Comparison of ENCODE assay signal across 1 cellular context in genomic region chrX:68697465-68698125, GRCh38.
TF ChIP-seq lines count a peak whose summit lies in the region.

No MANE protein-coding gene starts in this region.

TF ChIP-seq in K562, 482 proteins besides CTCF, POLR2A, EP300 and RAD21 (continued from another document and continues in another):
- no peak for TF ChIP-seq GTF2B (IDR thresholded peaks at IDR 0.05; ENCODE audit: extremely low read depth, insufficient read length)
- TF ChIP-seq FOXP4 (CRISPR knock-in tag; IDR thresholded peaks at IDR 0.05; ENCODE audit: borderline replicate concordance): no peak
- TF ChIP-seq ZNF511 (CRISPR knock-in tag; IDR thresholded peaks at IDR 0.05): no peak
- TF ChIP-seq TCF15 (CRISPR knock-in tag; IDR thresholded peaks at IDR 0.05): no peak
- no peak for TF ChIP-seq ZKSCAN1 (IDR thresholded peaks at IDR 0.05; ENCODE audit: low read depth, low read length)
- no peak for TF ChIP-seq POLR3G (IDR thresholded peaks at IDR 0.05; ENCODE audit: extremely low read depth, insufficient read length, insufficient replicate concordance)
- peak; percentile 84 for TF ChIP-seq CBFA2T3 (IDR thresholded peaks at IDR 0.05)
- TF ChIP-seq ARID3A (IDR thresholded peaks at IDR 0.05; ENCODE audit: borderline replicate concordance, low read depth, low read length): no peak
- no peak for TF ChIP-seq ZNF77 (CRISPR knock-in tag; IDR thresholded peaks at IDR 0.05)
- TF ChIP-seq ETV1 (tag; conservative IDR thresholded peaks at IDR 0.05; ENCODE audit: low read depth): peak; percentile 72
- no peak for TF ChIP-seq PHF8 (IDR thresholded peaks at IDR 0.05; ENCODE audit: borderline replicate concordance, low read length)
- TF ChIP-seq SAFB (IDR thresholded peaks at IDR 0.05; ENCODE audit: borderline replicate concordance, low read depth, low read length): no peak
- no peak for TF ChIP-seq LARP7 (IDR thresholded peaks at IDR 0.05)
- TF ChIP-seq ZNF586 (CRISPR knock-in tag; conservative IDR thresholded peaks at IDR 0.05): no peak
- no peak for TF ChIP-seq ZNF655 (CRISPR knock-in tag; IDR thresholded peaks at IDR 0.05)
- TF ChIP-seq ZNF76 (CRISPR knock-in tag; IDR thresholded peaks at IDR 0.05; ENCODE audit: borderline replicate concordance): no peak
- TF ChIP-seq SMAD4 (CRISPR knock-in tag; conservative IDR thresholded peaks at IDR 0.05): 0 out of 2 replicates have a peak, but pooled peaks have one; percentile 36
- TF ChIP-seq ZNF431 (CRISPR knock-in tag; IDR thresholded peaks at IDR 0.05): no peak
- no peak for TF ChIP-seq CREM (IDR thresholded peaks at IDR 0.05; ENCODE audit: low read depth)
- TF ChIP-seq PTRF (tag; IDR thresholded peaks at IDR 0.05): no peak
- TF ChIP-seq ARID1B (IDR thresholded peaks at IDR 0.05): peak; percentile 79
- TF ChIP-seq IRF9 (tag; IDR thresholded peaks at IDR 0.05): no peak
- TF ChIP-seq CGGBP1 (CRISPR knock-in tag; IDR thresholded peaks at IDR 0.05): no peak
- no peak for TF ChIP-seq IFI16 (CRISPR knock-in tag; IDR thresholded peaks at IDR 0.05)
- no peak for TF ChIP-seq RUNX1 (IDR thresholded peaks at IDR 0.05; ENCODE audit: low read depth)
- no peak for TF ChIP-seq NFE2L1 (tag; IDR thresholded peaks at IDR 0.05; ENCODE audit: borderline replicate concordance, low read depth)
- 0 out of 2 replicates have a peak, but pooled peaks have one; percentile 22 for TF ChIP-seq SOX6 (IDR thresholded peaks at IDR 0.05)
- TF ChIP-seq THRA (IDR thresholded peaks at IDR 0.05): no peak
- no peak for TF ChIP-seq THAP7 (CRISPR knock-in tag; IDR thresholded peaks at IDR 0.05)
- peak; percentile 62; the same call in 1 of the 2 replicates for TF ChIP-seq TEAD4 (IDR thresholded peaks at IDR 0.05; ENCODE audit: low read length)
- TF ChIP-seq TEAD4 (CRISPR knock-in tag; IDR thresholded peaks at IDR 0.05; ENCODE audit: borderline replicate concordance): no peak
- TF ChIP-seq MEF2D (tag; conservative IDR thresholded peaks at IDR 0.05; ENCODE audit: low read depth): no peak
- no peak for TF ChIP-seq E4F1 (CRISPR knock-in tag; IDR thresholded peaks at IDR 0.05; ENCODE audit: borderline replicate concordance)
- no peak for TF ChIP-seq SP1 (CRISPR knock-in tag; IDR thresholded peaks at IDR 0.05)
- no peak for TF ChIP-seq GATAD2B (IDR thresholded peaks at IDR 0.05; ENCODE audit: borderline replicate concordance)
- peak; percentile 20 for TF ChIP-seq MEIS2 (IDR thresholded peaks at IDR 0.05; ENCODE audit: partially characterized antibody)
- TF ChIP-seq TCF3 (CRISPR knock-in tag; IDR thresholded peaks at IDR 0.05): peak; percentile 86
- TF ChIP-seq STAG1 (CRISPR knock-in tag; IDR thresholded peaks at IDR 0.05; ENCODE audit: borderline replicate concordance): no peak
- peak; percentile 42; the same call in 1 of the 2 replicates for TF ChIP-seq DPF2 (IDR thresholded peaks at IDR 0.05)
- TF ChIP-seq ZC3H8 (IDR thresholded peaks at IDR 0.05): no peak
- peak; percentile 21 to 37; a peak in 2 of 4 replicates for TF ChIP-seq NRF1 (conservative IDR thresholded peaks at IDR 0.05 in 1 of 2, IDR thresholded peaks at IDR 0.05 in 1 of 2)
- TF ChIP-seq ZHX1 (conservative IDR thresholded peaks at IDR 0.05; ENCODE audit: low read length): no peak
- no peak for TF ChIP-seq HSF4 (CRISPR knock-in tag; IDR thresholded peaks at IDR 0.05; ENCODE audit: borderline replicate concordance)
- TF ChIP-seq NCOA1 (IDR thresholded peaks at IDR 0.05; ENCODE audit: low read depth): peak; percentile 56; the same call in 1 of the 2 replicates
- TF ChIP-seq CXXC5 (CRISPR knock-in tag; IDR thresholded peaks at IDR 0.05): peak; percentile 59
- 0 out of 2 replicates have a peak, but pooled peaks have one; percentile 17 for TF ChIP-seq POLR2AphosphoS5 (IDR thresholded peaks at IDR 0.05; ENCODE audit: control insufficient read depth, insufficient read depth, low read depth, low read length)
- peak; percentile 68 for TF ChIP-seq CBFA2T2 (conservative IDR thresholded peaks at IDR 0.05)
- peak; percentile 41; the same call in 1 of the 2 replicates for TF ChIP-seq SPI1 (IDR thresholded peaks at IDR 0.05; ENCODE audit: borderline replicate concordance, low read depth, low read length)
- TF ChIP-seq ZNF384 (IDR thresholded peaks at IDR 0.05; ENCODE audit: low read depth, low read length): no peak
